In genomic region chr14:90062852-90063539, GRCh38 we compare ENCODE assay signal across 10 cellular contexts. TPM values are rescaled to one million over a fixed set of nuclear protein-coding genes. Genes with fewer than 3 reads are reported as not detected.
A peak's percentile ranks its signal among the peaks of the same experiment; 100 is the strongest.
DNase-seq lines count a peak whose midpoint lies in the region; ATAC-seq and TF ChIP-seq lines count a peak whose summit lies in the region.
"Had no signal": no experiment of that assay in that cellular context is flagged by ENCODE, and none has a peak within 500 bp of the region (broad histone marks: within the 10 kb centered on the region; RNA-seq: fewer than 3 reads in every experiment).

No MANE protein-coding gene starts in this region.

- CTCF ChIA-PET in activated CD8-positive, alpha-beta memory T cell treated with anti-CD3 and anti-CD28 coated beads, Interleukin-2, amount 10 ng/mL, durations not matched to agents 7 days and 5 days (lab: Charles Lee): interaction anchor here (1.0 to 1.5 kb wide), 3 partner anchors 85 to 124 kb away, joined by 4 to 8 read pairs (median 8); no protein-coding TSS in a partner anchor
- CTCF ChIA-PET in activated B cell treated with CpG ODN at 0.5 μM for 24 hours (lab: Charles Lee): no interaction called here

- H3K4me3 Mint-ChIP-seq in activated CD8-positive, alpha-beta memory T cell treated with anti-CD3 and anti-CD28 coated beads, Interleukin-2, amount 10 ng/mL, durations not matched to agents 7 days and 5 days: peak overlapping the region; percentile 47
- H3K4me3 Mint-ChIP-seq in activated B cell treated with CpG ODN at 0.5 μM for 24 hours: peak overlapping the region; percentile 78
- peak overlapping the region; percentile 81 for H3K4me3 Mint-ChIP-seq in stimulated activated memory B cell treated with anti-CD40 and anti-IgM and Interleukin-4, amounts not matched to agents 10 μg/mL and 1 μg/mL and 100 μg/mL, for 72 hours

- intact Hi-C loops in activated B cell treated with CpG ODN at 0.5 μM for 24 hours (cut with micrococcal nuclease): loop anchor here (10.0 kb wide), 1 partner anchor 192 kb away; the partner anchor contains the start of gene PSMC1

- peaks cover 70% of the 10 kb centered on the region for H3K27me3 Mint-ChIP-seq in activated CD8-positive, alpha-beta memory T cell treated with anti-CD3 and anti-CD28 coated beads, Interleukin-2, amount 10 ng/mL, durations not matched to agents 7 days and 5 days
- peaks cover 53% of the 10 kb centered on the region for H3K27me3 Mint-ChIP-seq in activated B cell treated with CpG ODN at 0.5 μM for 24 hours
- H3K27me3 Mint-ChIP-seq in stimulated activated memory B cell treated with anti-CD40 and anti-IgM and Interleukin-4, amounts not matched to agents 10 μg/mL and 1 μg/mL and 100 μg/mL, for 72 hours: peaks cover 66% of the 10 kb centered on the region

- H3K9me3 ChIP-seq in iPS-18c (ENCODE audit: control insufficient read depth, insufficient read depth, low read length): no peaks in the 10 kb centered on the region

- H3K4me1 Mint-ChIP-seq in activated CD8-positive, alpha-beta memory T cell treated with anti-CD3 and anti-CD28 coated beads, Interleukin-2, amount 10 ng/mL, durations not matched to agents 7 days and 5 days: peaks cover 24% of the 10 kb centered on the region
- H3K4me1 Mint-ChIP-seq in activated B cell treated with CpG ODN at 0.5 μM for 24 hours: peaks cover 36% of the 10 kb centered on the region
- peaks cover 38% of the 10 kb centered on the region for H3K4me1 Mint-ChIP-seq in stimulated activated memory B cell treated with anti-CD40 and anti-IgM and Interleukin-4, amounts not matched to agents 10 μg/mL and 1 μg/mL and 100 μg/mL, for 72 hours

- peak overlapping the region; percentile 57 for H3K4me3 ChIP-seq in iPS-18c (ENCODE audit: insufficient read depth, low read depth, low read length)

- no peaks in the 10 kb centered on the region for H3K9me3 Mint-ChIP-seq in activated CD8-positive, alpha-beta memory T cell treated with anti-CD3 and anti-CD28 coated beads, Interleukin-2, amount 10 ng/mL, durations not matched to agents 7 days and 5 days (ENCODE audit: low read depth)
- peaks cover 5% of the 10 kb centered on the region for H3K9me3 Mint-ChIP-seq in activated B cell treated with CpG ODN at 0.5 μM for 24 hours
- H3K9me3 Mint-ChIP-seq in stimulated activated memory B cell treated with anti-CD40 and anti-IgM and Interleukin-4, amounts not matched to agents 10 μg/mL and 1 μg/mL and 100 μg/mL, for 72 hours: peaks cover 10% of the 10 kb centered on the region

- no peak for DNase-seq in activated CD8-positive, alpha-beta memory T cell treated with anti-CD3 and anti-CD28 coated beads, Interleukin-2, amount 10 ng/mL, durations not matched to agents 7 days and 5 days
- no peak for DNase-seq in activated CD8-positive, alpha-beta memory T cell treated with anti-CD3 and anti-CD28 coated beads, Interleukin-2, amount 50 U/mL, for 48 hours
- no peak for DNase-seq in activated B cell treated with CpG ODN at 0.5 μM for 24 hours
- no peak for DNase-seq in NCI-H1436 (lab: John Stamatoyannopoulos, UW)
- DNase-seq: foreskin melanocyte, nucleus accumbens had no signal

- no peak for TF ChIP-seq CTCF in activated B cell treated with CpG ODN at 0.5 μM for 24 hours (IDR thresholded peaks at IDR 0.05)

- H3K36me3 Mint-ChIP-seq in activated CD8-positive, alpha-beta memory T cell treated with anti-CD3 and anti-CD28 coated beads, Interleukin-2, amount 10 ng/mL, durations not matched to agents 7 days and 5 days: no peaks in the 10 kb centered on the region
- H3K36me3 Mint-ChIP-seq in activated B cell treated with CpG ODN at 0.5 μM for 24 hours (ENCODE audit: low read depth): no peaks in the 10 kb centered on the region
- H3K36me3 Mint-ChIP-seq in stimulated activated memory B cell treated with anti-CD40 and anti-IgM and Interleukin-4, amounts not matched to agents 10 μg/mL and 1 μg/mL and 100 μg/mL, for 72 hours: no peaks in the 10 kb centered on the region

- POLR2A ChIA-PET in activated B cell treated with CpG ODN at 0.5 μM for 24 hours (lab: Charles Lee): no interaction called here

- H3K27ac Mint-ChIP-seq in activated CD8-positive, alpha-beta memory T cell treated with anti-CD3 and anti-CD28 coated beads, Interleukin-2, amount 10 ng/mL, durations not matched to agents 7 days and 5 days: no peak overlapping the region
- no peak overlapping the region for H3K27ac Mint-ChIP-seq in activated B cell treated with CpG ODN at 0.5 μM for 24 hours
- H3K27ac Mint-ChIP-seq in stimulated activated memory B cell treated with anti-CD40 and anti-IgM and Interleukin-4, amounts not matched to agents 10 μg/mL and 1 μg/mL and 100 μg/mL, for 72 hours: no peak overlapping the region

- no peak for ATAC-seq in activated CD8-positive, alpha-beta memory T cell treated with anti-CD3 and anti-CD28 coated beads, Interleukin-2, amount 10 ng/mL, durations not matched to agents 7 days and 5 days
- no peak for ATAC-seq in activated B cell treated with CpG ODN at 0.5 μM for 24 hours (ENCODE audit: low read depth)
- ATAC-seq in stimulated activated memory B cell treated with anti-CD40 and anti-IgM and Interleukin-4, amounts not matched to agents 10 μg/mL and 1 μg/mL and 100 μg/mL, for 72 hours: no peak
- no peak for ATAC-seq in GM21515 (IDR thresholded peaks at IDR 0.05; ENCODE audit: unreplicated experiment)
- ATAC-seq in GM21390 (IDR thresholded peaks at IDR 0.05; ENCODE audit: unreplicated experiment): no peak

RNA-seq across cellular contexts. Expression of gene KCNK13, which starts 1.2 kb away (rescaled TPM):
- under 1 TPM; 0.21 to 0.23 TPM for total RNA-seq in activated CD8-positive, alpha-beta memory T cell treated with anti-CD3 and anti-CD28 coated beads, Interleukin-2, amount 10 ng/mL, durations not matched to agents 7 days and 5 days
- total RNA-seq in activated B cell treated with CpG ODN at 0.5 μM for 24 hours: not detected in 2 replicates
